22 cellular contexts compared by ENCODE assay signal in the genomic region with DNA sequence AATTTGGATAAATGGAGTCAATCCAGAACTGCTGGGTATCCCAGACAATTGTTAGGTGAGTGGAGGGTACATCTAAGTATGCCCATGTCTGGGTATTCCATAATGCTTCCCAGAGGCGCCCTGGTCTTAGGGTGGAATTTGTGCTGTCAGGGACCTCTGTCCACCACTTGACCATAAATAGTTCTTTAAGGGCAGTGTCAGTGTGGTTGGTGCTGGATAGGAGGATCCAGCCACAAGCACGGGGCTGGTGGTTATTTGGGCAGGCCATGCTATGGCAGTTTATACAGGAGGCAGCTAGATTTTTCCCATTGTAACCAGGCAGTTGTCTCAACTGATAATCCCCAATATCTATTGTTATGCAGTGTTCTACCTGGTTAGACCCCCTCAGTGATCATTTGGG.
"Had no signal": no experiment of that assay in that cellular context is flagged by ENCODE, and none has a peak within 500 bp of the region (broad histone marks: within the 10 kb centered on the region; RNA-seq: fewer than 3 reads in every experiment).

No MANE protein-coding gene starts in this region.

- H3K9me3 ChIP-seq: colonic mucosa, esophagus squamous epithelium, gastrocnemius medialis, heart right ventricle, left lung, lower lobe of right lung had no signal

- H3K27me3 ChIP-seq: colonic mucosa, esophagus squamous epithelium, gastrocnemius medialis, heart right ventricle, left lung had no signal

- H3K4me1 ChIP-seq: colonic mucosa, esophagus squamous epithelium, left lung, lower lobe of right lung had no signal

- DNase-seq: colonic mucosa; cortex of kidney; effector CD8-positive, alpha-beta T cell; effector memory CD8-positive, alpha-beta T cell; endodermal cell; erythroblast; esophagus squamous epithelium; foreskin fibroblast; foreskin melanocyte; gastrocnemius medialis; glutamatergic neuron; head of caudate nucleus; heart right ventricle; hippocampal formation; left cardiac atrium; left lung; left ventricle myocardium superior; lower lobe of right lung; mesenchymal stem cell; midbrain had no signal

- H3K27ac ChIP-seq: colonic mucosa, epithelial cell of prostate, esophagus squamous epithelium, gastrocnemius medialis, heart right ventricle, left lung, lower lobe of right lung had no signal

- H3K27ac Mint-ChIP-seq: dendritic cell treated with granulocyte-macrophage colony-stimulating factor and Interleukin-4, amounts not matched to agents 40 ng/mL and 50 ng/mL, for 4 days; effector memory CD8-positive, alpha-beta T cell; endodermal cell had no signal

- H3K4me3 ChIP-seq: colonic mucosa, esophagus squamous epithelium, gastrocnemius medialis, heart right ventricle, left lung, lower lobe of right lung had no signal

- H3K36me3 ChIP-seq: colonic mucosa, esophagus squamous epithelium, gastrocnemius medialis, heart right ventricle, left lung, lower lobe of right lung had no signal

- H3K4me3 Mint-ChIP-seq: dendritic cell treated with granulocyte-macrophage colony-stimulating factor and Interleukin-4, amounts not matched to agents 40 ng/mL and 50 ng/mL, for 4 days; effector memory CD8-positive, alpha-beta T cell; endodermal cell had no signal

- H3K9me3 Mint-ChIP-seq: dendritic cell treated with granulocyte-macrophage colony-stimulating factor and Interleukin-4, amounts not matched to agents 40 ng/mL and 50 ng/mL, for 4 days; effector memory CD8-positive, alpha-beta T cell had no signal

- H3K27me3 Mint-ChIP-seq: dendritic cell treated with granulocyte-macrophage colony-stimulating factor and Interleukin-4, amounts not matched to agents 40 ng/mL and 50 ng/mL, for 4 days; effector memory CD8-positive, alpha-beta T cell had no signal
